In genomic region chr4:16830081-16830480, GRCh38 we compare ENCODE assay signal across 29 cellular contexts.
"Had no signal": no experiment of that assay in that cellular context is flagged by ENCODE, and none has a peak within 500 bp of the region (broad histone marks: within the 10 kb centered on the region; RNA-seq: fewer than 3 reads in every experiment).

No MANE protein-coding gene starts in this region.

- H3K79me2 ChIP-seq: parathyroid adenoma had no signal

- H3K4me1 ChIP-seq: parathyroid adenoma, sigmoid colon, suprapubic skin, tibial artery, transverse colon, upper lobe of right lung, vagina had no signal

- H3K27me3 Mint-ChIP-seq: stimulated activated memory B cell treated with anti-CD40 and anti-IgM and Interleukin-4, amounts not matched to agents 10 μg/mL and 1 μg/mL and 100 μg/mL, for 72 hours had no signal

- H3K4me2 ChIP-seq: neural progenitor cell had no signal

- H3K36me3 Mint-ChIP-seq: naive thymus-derived CD4-positive, alpha-beta T cell; natural killer cell; neural progenitor cell; stimulated activated memory B cell treated with anti-CD40 and anti-IgM and Interleukin-4, amounts not matched to agents 10 μg/mL and 1 μg/mL and 100 μg/mL, for 72 hours; type B pancreatic cell had no signal

- H3K27ac Mint-ChIP-seq: naive thymus-derived CD4-positive, alpha-beta T cell; natural killer cell; nephron; neural progenitor cell; progenitor cell of endocrine pancreas; stimulated activated memory B cell treated with anti-CD40 and anti-IgM and Interleukin-4, amounts not matched to agents 10 μg/mL and 1 μg/mL and 100 μg/mL, for 72 hours; stimulated activated naive CD8-positive, alpha-beta T cell treated with anti-CD3 and anti-CD28 coated beads, Interleukin-15, amount 100 ng/mL, for 72 hours; type B pancreatic cell had no signal

- H3K4me1 Mint-ChIP-seq: naive thymus-derived CD4-positive, alpha-beta T cell; stimulated activated memory B cell treated with anti-CD40 and anti-IgM and Interleukin-4, amounts not matched to agents 10 μg/mL and 1 μg/mL and 100 μg/mL, for 72 hours; stimulated activated naive CD8-positive, alpha-beta T cell treated with anti-CD3 and anti-CD28 coated beads, Interleukin-15, amount 100 ng/mL, for 72 hours had no signal

- H3K27me3 ChIP-seq: neural progenitor cell, ovary, right lobe of liver, sigmoid colon, suprapubic skin, testis, tibial artery, transverse colon, upper lobe of right lung, vagina had no signal

- H2AFZ ChIP-seq: neural progenitor cell, parathyroid adenoma had no signal

- DNase-seq: naive thymus-derived CD4-positive, alpha-beta T cell; natural killer cell; occipital lobe; ovary; posterior cingulate gyrus; right cardiac atrium; right lobe of liver; sigmoid colon; small intestine; stimulated activated CD4-positive, alpha-beta T cell treated with anti-CD3 and anti-CD28 coated beads, Interleukin-15, amount 100 ng/mL, for 24 hours; stimulated activated CD4-positive, alpha-beta T cell treated with anti-CD3 and anti-CD28 coated beads, Interleukin-2, amount 100 ng/mL, for 24 hours; stimulated activated CD4-positive, alpha-beta T cell treated with anti-CD3 and anti-CD28 coated beads, Interleukin-2, amount 100 ng/mL, for 48 hours; stimulated activated CD4-positive, alpha-beta T cell treated with anti-CD3 and anti-CD28 coated beads, Interleukin-4, amount 100 ng/mL, for 24 hours; stimulated activated naive CD4-positive, alpha-beta T cell; stimulated activated naive CD8-positive, alpha-beta T cell treated with anti-CD3 and anti-CD28 coated beads, Interleukin-15, amount 100 ng/mL, for 72 hours; stimulated activated naive CD8-positive, alpha-beta T cell treated with anti-CD3 and anti-CD28 coated beads, Interleukin-15, Interleukin-2, amounts not matched to agents 100 U/mL and 50 U/mL, for 24 hours; substantia nigra; testis; tibial artery; transverse colon; upper lobe of right lung had no signal

- H3K27ac ChIP-seq: neural progenitor cell, ovary, parathyroid adenoma, right lobe of liver, sigmoid colon, suprapubic skin, testis, tibial artery, transverse colon, upper lobe of right lung, vagina had no signal

- H3K9me3 Mint-ChIP-seq: naive thymus-derived CD4-positive, alpha-beta T cell; natural killer cell; nephron; stimulated activated naive CD8-positive, alpha-beta T cell treated with anti-CD3 and anti-CD28 coated beads, Interleukin-15, amount 100 ng/mL, for 72 hours; type B pancreatic cell had no signal

- H3K4me3 ChIP-seq: neural progenitor cell, ovary, right lobe of liver, sigmoid colon, suprapubic skin, testis, tibial artery, transverse colon, upper lobe of right lung, vagina had no signal

- H3K36me3 ChIP-seq: neural progenitor cell, ovary, right lobe of liver, sigmoid colon, suprapubic skin, tibial artery, transverse colon, upper lobe of right lung, vagina had no signal

- ATAC-seq: naive thymus-derived CD4-positive, alpha-beta T cell; natural killer cell; right lobe of liver; stimulated activated memory B cell treated with anti-CD40 and anti-IgM and Interleukin-4, amounts not matched to agents 10 μg/mL and 1 μg/mL and 100 μg/mL, for 72 hours; stimulated activated naive CD8-positive, alpha-beta T cell treated with anti-CD3 and anti-CD28 coated beads, Interleukin-15, amount 100 ng/mL, for 72 hours; stimulated activated naive CD8-positive, alpha-beta T cell treated with anti-CD3 and anti-CD28 coated beads, Interleukin-15, Interleukin-2, amounts not matched to agents 100 U/mL and 50 U/mL, for 24 hours; upper lobe of right lung had no signal

- H3K4me3 Mint-ChIP-seq: naive thymus-derived CD4-positive, alpha-beta T cell; natural killer cell; nephron; neural progenitor cell; stimulated activated memory B cell treated with anti-CD40 and anti-IgM and Interleukin-4, amounts not matched to agents 10 μg/mL and 1 μg/mL and 100 μg/mL, for 72 hours; stimulated activated naive CD8-positive, alpha-beta T cell treated with anti-CD3 and anti-CD28 coated beads, Interleukin-15, amount 100 ng/mL, for 72 hours; type B pancreatic cell had no signal
